8 cellular contexts compared by ENCODE assay signal in the genomic region with DNA sequence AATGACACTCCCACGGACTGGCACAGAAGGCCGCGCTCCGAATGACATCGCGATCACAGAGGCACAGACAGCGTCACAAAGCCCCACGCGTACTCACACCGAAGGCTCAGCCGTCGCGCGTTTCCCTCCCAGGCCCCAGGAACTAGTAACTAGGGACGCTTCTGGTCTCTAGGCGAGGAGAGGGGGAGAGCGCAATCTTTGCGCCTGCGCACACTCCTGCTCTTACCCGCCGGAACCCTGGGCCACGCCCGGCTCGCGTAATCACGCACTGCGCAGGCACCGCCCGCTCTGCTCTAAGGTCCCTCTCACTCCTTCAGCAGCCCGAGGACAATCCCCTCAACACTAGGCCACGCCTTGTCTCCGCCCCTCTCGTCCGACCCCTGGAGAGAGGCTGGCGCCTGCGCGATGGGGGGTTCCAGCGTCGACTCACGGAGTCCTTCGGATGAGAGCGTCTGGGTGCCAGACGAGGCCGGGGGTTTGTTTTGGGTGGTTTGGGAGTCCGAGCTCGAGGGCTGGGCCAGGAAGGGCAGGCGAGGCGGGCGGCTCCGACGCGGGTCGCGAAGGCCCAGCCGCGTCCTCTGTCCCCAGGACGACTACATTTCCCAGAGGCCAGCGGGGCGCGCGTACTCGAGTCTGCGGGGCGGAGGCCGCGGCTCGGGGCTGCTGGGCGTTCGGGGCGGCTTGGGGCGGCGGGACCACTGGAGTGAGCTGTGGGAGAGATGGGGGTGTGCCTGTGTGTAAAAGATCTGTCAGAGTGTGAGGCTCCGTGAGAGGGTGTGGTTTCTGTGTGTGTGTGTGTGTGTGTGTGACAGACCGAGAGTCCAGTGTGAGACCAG. TPM values are rescaled to one million over a fixed set of nuclear protein-coding genes. Genes with fewer than 3 reads are reported as not detected.
DNase-seq lines count a peak whose midpoint lies in the region; ATAC-seq lines count a peak whose summit lies in the region.

ZNF471 (plus strand) TSS at position 410 of the 836 bp plus-strand sequence. CDS start 3,717 bp downstream, outside the sequence.

- no peak for ATAC-seq in GM18858 (IDR thresholded peaks at IDR 0.05; ENCODE audit: unreplicated experiment)

- H3K27me3 ChIP-seq in layer of hippocampus (ENCODE audit: control insufficient read depth, insufficient read depth, low read length), result no peaks in the 10 kb centered on the region

- peak within 1 kb of the TSS; percentile 97 for H3K27ac ChIP-seq in layer of hippocampus (ENCODE audit: low read depth, low read length)

- peak; percentile 100 for DNase-seq in ELF-1 (ENCODE audit: low read depth, low spot score)
- DNase-seq in NCI-H2081 treated with DMSO at 0.1 percent for 48 hours (lab: John Stamatoyannopoulos, UW), result peak; percentile 80
- peak; percentile 71 for DNase-seq in activated CD4-positive, alpha-beta T cell treated with anti-CD3 and anti-CD28 coated beads, Interleukin-2, amount 50 U/mL, for 1 hour
- peak; percentile 96 to 99 for DNase-seq in dermis microvascular lymphatic vessel endothelial cell (ENCODE audit: low read depth in 2 of 2)
- peak; percentile 86 for DNase-seq in stimulated activated CD4-positive, alpha-beta T cell treated with anti-CD3 and anti-CD28 coated beads, Interleukin-1b, Interleukin-23, amount 100 ng/mL, for 48 hours
- no peak for DNase-seq in COLO829 (ENCODE audit: low spot score)

RNA-seq across cellular contexts. Expression of gene ZNF471, which starts in this region (rescaled TPM):
- 0.90 and 1.5 TPM in 2 replicates for total RNA-seq in dermis microvascular lymphatic vessel endothelial cell
